ENCODE assay signal across 5 cellular contexts in genomic region chr7:76600116-76600482, GRCh38. TPM values are rescaled to one million over a fixed set of nuclear protein-coding genes. Genes with fewer than 3 reads are reported as not detected.
"Had no signal": no experiment of that assay in that cellular context is flagged by ENCODE, and none has a peak within 500 bp of the region (broad histone marks: within the 10 kb centered on the region; RNA-seq: fewer than 3 reads in every experiment).

No MANE protein-coding gene starts in this region.

RNA-seq across cellular contexts. Expression of gene SPDYE16, which starts 57.0 kb away (rescaled TPM):
- total RNA-seq: activated B cell treated with CpG ODN at 0.5 μM for 24 hours, glomerular endothelial cell, osteocyte, skeletal muscle tissue, vagina had no signal
